In genomic region chr6:106547961-106548453, GRCh38 we compare ENCODE assay signal across 8 cellular contexts.
A peak's percentile ranks its signal among the peaks of the same experiment; 100 is the strongest.
DNase-seq lines count a peak whose midpoint lies in the region; ATAC-seq, FAIRE-seq and TF ChIP-seq lines count a peak whose summit lies in the region.

No MANE protein-coding gene starts in this region.

- H3K4me3 Mint-ChIP-seq in activated naive CD4-positive, alpha-beta T cell treated with anti-CD3 and anti-CD28 coated beads, Interleukin-2, amount 10 ng/mL, durations not matched to agents 7 days and 5 days: no peak overlapping the region

- H3K36me3 Mint-ChIP-seq in activated naive CD4-positive, alpha-beta T cell treated with anti-CD3 and anti-CD28 coated beads, Interleukin-2, amount 10 ng/mL, durations not matched to agents 7 days and 5 days: peaks cover 79% of the 10 kb centered on the region

- H3K4me1 ChIP-seq in left ventricle myocardium inferior (peaks cover 20% of the 10 kb centered on the region), lower lobe of right lung (peaks cover 23% of the 10 kb centered on the region)

- H3K36me3 ChIP-seq in left ventricle myocardium inferior (no peaks in the 10 kb centered on the region), lower lobe of right lung (peaks cover 14% of the 10 kb centered on the region)

- CTCF ChIA-PET in activated naive CD4-positive, alpha-beta T cell treated with anti-CD3 and anti-CD28 coated beads, Interleukin-2, amount 10 ng/mL, durations not matched to agents 7 days and 5 days (lab: Charles Lee): interaction anchor here (1.3 kb wide), 1 partner anchor 208 kb away, joined by 4 read pairs; no protein-coding TSS in a partner anchor

- peaks cover 16% of the 10 kb centered on the region for H3K4me1 Mint-ChIP-seq in activated naive CD4-positive, alpha-beta T cell treated with anti-CD3 and anti-CD28 coated beads, Interleukin-2, amount 10 ng/mL, durations not matched to agents 7 days and 5 days

- TF ChIP-seq CTCF in left ventricle myocardium inferior (IDR thresholded peaks at IDR 0.05; ENCODE audit: borderline replicate concordance) (no peak), lower lobe of right lung (IDR thresholded peaks at IDR 0.05) (no peak)

- no peaks in the 10 kb centered on the region for H3K27me3 ChIP-seq in left ventricle myocardium inferior (ENCODE audit: low read depth)
- H3K27me3 ChIP-seq in lower lobe of right lung (ENCODE audit: low read depth): no peaks in the 10 kb centered on the region

- peak overlapping the region; percentile 63 for H3K27ac ChIP-seq in left ventricle myocardium inferior (replicated peaks)
- no peak overlapping the region for H3K27ac ChIP-seq in lower lobe of right lung

- FAIRE-seq in urothelium cell line (lab: Jason Lieb, UNC): no peak

- DNase-seq in left ventricle myocardium inferior (no peak), cardiac septum (ENCODE audit: low spot score) (no peak), lower lobe of right lung (no peak), urothelium cell line (ENCODE audit: low spot score) (peak; percentile 30), left colon (no peak), SIG-M5 (lab: John Stamatoyannopoulos, UW) (no peak)
- peak; percentile 24 for DNase-seq in activated naive CD4-positive, alpha-beta T cell treated with anti-CD3 and anti-CD28 coated beads, Interleukin-2, amount 10 ng/mL, durations not matched to agents 7 days and 5 days

- peak overlapping the region; percentile 35 for H3K27ac Mint-ChIP-seq in activated naive CD4-positive, alpha-beta T cell treated with anti-CD3 and anti-CD28 coated beads, Interleukin-2, amount 10 ng/mL, durations not matched to agents 7 days and 5 days

- H3K9me3 ChIP-seq in left ventricle myocardium inferior (replicated peaks): no peaks in the 10 kb centered on the region
- H3K9me3 ChIP-seq in lower lobe of right lung: no peaks in the 10 kb centered on the region

- intact Hi-C loops in left ventricle myocardium inferior (cut with micrococcal nuclease): no loop called here
- intact Hi-C loops in cardiac septum (cut with DNase I): no loop called here
- intact Hi-C loops in lower lobe of right lung (cut with DNase I): no loop called here
- intact Hi-C loops in left colon (cut with DNase I, micrococcal nuclease): no loop called here

- H3K9me3 Mint-ChIP-seq in activated naive CD4-positive, alpha-beta T cell treated with anti-CD3 and anti-CD28 coated beads, Interleukin-2, amount 10 ng/mL, durations not matched to agents 7 days and 5 days: peaks cover 3% of the 10 kb centered on the region

- no peaks in the 10 kb centered on the region for H3K27me3 Mint-ChIP-seq in activated naive CD4-positive, alpha-beta T cell treated with anti-CD3 and anti-CD28 coated beads, Interleukin-2, amount 10 ng/mL, durations not matched to agents 7 days and 5 days

- peak; percentile 25 to 44 for ATAC-seq in lower lobe of right lung
- no peak for ATAC-seq in left colon
- ATAC-seq in HG03439 (IDR thresholded peaks at IDR 0.05; ENCODE audit: unreplicated experiment): no peak

- H3K4me3 ChIP-seq in left ventricle myocardium inferior (no peak overlapping the region), lower lobe of right lung (no peak overlapping the region)

Comparison
In these comparisons a context has a peak if more than half of its experiments do, and no peak if none do; other contexts are left out.
1. DNase-seq: peak in activated naive CD4-positive, alpha-beta T cell treated with anti-CD3 and anti-CD28 coated beads, Interleukin-2, amount 10 ng/mL, durations not matched to agents 7 days and 5 days (single experiment) and urothelium cell line (single experiment); none in left ventricle myocardium inferior (single experiment), cardiac septum (single experiment), lower lobe of right lung (single experiment), left colon (0 of 2) and SIG-M5 (single experiment).
2. ATAC-seq: peak in lower lobe of right lung (2 of 2); none in left colon (single experiment) and HG03439 (single experiment).